Comparison of ENCODE assay signal across 23 cellular contexts in genomic region chr5:71859515-71859914, GRCh38.
DNase-seq lines count a peak whose midpoint lies in the region; ATAC-seq, FAIRE-seq and TF ChIP-seq lines count a peak whose summit lies in the region.
"Had no signal": no experiment of that assay in that cellular context is flagged by ENCODE, and none has a peak within 500 bp of the region (broad histone marks: within the 10 kb centered on the region; RNA-seq: fewer than 3 reads in every experiment).

No MANE protein-coding gene starts in this region.

- DNase-seq in Right ventricle myocardium inferior (ENCODE audit: missing footprints) (no peak), left ventricle myocardium inferior (no peak), left ventricle myocardium superior (no peak), left cardiac atrium (no peak), K562 (ENCODE audit: extremely low read depth in 1 of 4, low spot score in 3 of 4) (no peak)
- DNase-seq: 8988T; ACHN; AML-193; BE2C; CD4-positive, alpha-beta T cell; CD8-positive, alpha-beta memory T cell; DMS 273 treated with DMSO at 0.1 percent for 48 hours; DMS79; EL; GDM1; HFFc6 had no signal

- no peaks in the 10 kb centered on the region for H4K20me1 ChIP-seq in K562 (replicated peaks; ENCODE audit: control insufficient read depth, insufficient read depth, low read length)
- H4K20me1 ChIP-seq: BLaER1 treated with 17β-estradiol and CSF1 and Interleukin-3, amounts not matched to agents 10 nM and 100 nM had no signal

- H3K27ac ChIP-seq in left ventricle myocardium inferior (replicated peaks) (no peak overlapping the region), K562 (ENCODE audit: extremely low read depth, low read depth, low read length) (no peak overlapping the region)
- H3K27ac ChIP-seq: A549; BLaER1 treated with 17β-estradiol and CSF1 and Interleukin-3, amounts not matched to agents 10 nM and 100 nM had no signal

- no peak for FAIRE-seq in K562 (lab: Jason Lieb, UNC)
- FAIRE-seq: A549, GM12878, GM18507 had no signal

- H3K9me3 ChIP-seq in left ventricle myocardium inferior (replicated peaks) (peaks cover 45% of the 10 kb centered on the region), K562 (replicated peaks; ENCODE audit: control insufficient read depth, insufficient read depth, low read depth, low read length) (no peaks in the 10 kb centered on the region)
- H3K9me3 ChIP-seq: BE2C, HAP-1 had no signal

- H3K27me3 ChIP-seq in left ventricle myocardium inferior (ENCODE audit: low read depth): no peaks in the 10 kb centered on the region
- no peaks in the 10 kb centered on the region for H3K27me3 ChIP-seq in K562 (ENCODE audit: control insufficient read depth in 2 of 2, insufficient read depth in 2 of 2, low read length in 2 of 2)
- H3K27me3 ChIP-seq: BE2C; BLaER1 treated with 17β-estradiol and CSF1 and Interleukin-3, amounts not matched to agents 10 nM and 100 nM had no signal

- no peak overlapping the region for H3K9ac ChIP-seq in K562 (ENCODE audit: insufficient read depth in 1 of 2, low read depth in 2 of 2, low read length in 2 of 2)
- H3K9ac ChIP-seq: BLaER1 treated with 17β-estradiol and CSF1 and Interleukin-3, amounts not matched to agents 10 nM and 100 nM had no signal

- TF ChIP-seq EP300 in K562 (IDR thresholded peaks at IDR 0.05; ENCODE audit: low read length): no peak

- in situ Hi-C loops in K562 (cut with MboI): no loop called here

- POLR2A ChIA-PET in K562 (lab: Yijun Ruan, JAX): no interaction called here

- ATAC-seq in Right ventricle myocardium inferior: peak; percentile 59
- ATAC-seq in left ventricle myocardium superior: peak; percentile 75
- ATAC-seq in left cardiac atrium: no peak
- ATAC-seq in K562: no peak
- ATAC-seq in GM18870 (IDR thresholded peaks at IDR 0.05; ENCODE audit: unreplicated experiment): no peak
- no peak for ATAC-seq in GM18498 (IDR thresholded peaks at IDR 0.05; ENCODE audit: unreplicated experiment)
- ATAC-seq: A549, GM12878 had no signal

- CTCF ChIA-PET in K562 (lab: Yijun Ruan, JAX; ENCODE audit: low intra/inter-chr PET ratio): no interaction called here

- 0% methylated on average over 4 of the region's 4 CpGs for whole genome bisulfite sequencing in K562 (ENCODE audit: insufficient coverage, low coverage, missing lambda C conversion rate)

- no peak for TF ChIP-seq POLR2A in K562 (conservative IDR thresholded peaks at IDR 0.05)

- TF ChIP-seq CTCF in left ventricle myocardium inferior (IDR thresholded peaks at IDR 0.05; ENCODE audit: borderline replicate concordance) (no peak), K562 (IDR thresholded peaks at IDR 0.05 in 2 of 3, conservative IDR thresholded peaks at IDR 0.05 in 1 of 3; ENCODE audit: insufficient read depth in 2 of 3, low read depth in 1 of 3, low read length in 3 of 3) (no peak)

- H3K4me3 ChIP-seq in left ventricle myocardium inferior: no peak overlapping the region
- H3K4me3 ChIP-seq in K562: no peak overlapping the region
- H3K4me3 ChIP-seq: A549; BLaER1 treated with 17β-estradiol and CSF1 and Interleukin-3, amounts not matched to agents 10 nM and 100 nM; GM12878; HAP-1 had no signal

- no peaks in the 10 kb centered on the region for H3K79me2 ChIP-seq in K562 (ENCODE audit: control insufficient read depth, insufficient read depth, low read length)

- H3K4me1 ChIP-seq in left ventricle myocardium inferior: peaks cover 10% of the 10 kb centered on the region
- H3K4me1 ChIP-seq in K562 (replicated peaks in 1 of 2; ENCODE audit: control insufficient read depth in 2 of 2, insufficient read depth in 2 of 2, low read length in 2 of 2): no peaks in the 10 kb centered on the region
- H3K4me1 ChIP-seq: A549; BLaER1 treated with 17β-estradiol and CSF1 and Interleukin-3, amounts not matched to agents 10 nM and 100 nM; HAP-1 had no signal

- BruUV-seq in K562 (replicated peaks; lab: Mats Ljungman, UMichigan): no TSS peak

- no peak overlapping the region for H2AFZ ChIP-seq in K562 (ENCODE audit: low read depth, low read length)

- H3K9me1 ChIP-seq in K562 (ENCODE audit: control insufficient read depth, insufficient read depth, low read length): no peaks in the 10 kb centered on the region

- H3K36me3 ChIP-seq in left ventricle myocardium inferior: no peaks in the 10 kb centered on the region
- no peaks in the 10 kb centered on the region for H3K36me3 ChIP-seq in K562 (ENCODE audit: control insufficient read depth, insufficient read depth, low read length)
- H3K36me3 ChIP-seq: BE2C; BLaER1 treated with 17β-estradiol and CSF1 and Interleukin-3, amounts not matched to agents 10 nM and 100 nM; HAP-1 had no signal

- TF ChIP-seq RAD21 in K562 (CRISPR knock-in tag; conservative IDR thresholded peaks at IDR 0.05 in 1 of 2, IDR thresholded peaks at IDR 0.05 in 1 of 2): no peak

- H3K4me2 ChIP-seq in K562 (ENCODE audit: insufficient read depth, low read length): no peak overlapping the region
- H3K4me2 ChIP-seq: A549; BLaER1 treated with 17β-estradiol and CSF1 and Interleukin-3, amounts not matched to agents 10 nM and 100 nM had no signal

- intact Hi-C loops in Right ventricle myocardium inferior (cut with DNase I) (no loop called here), left ventricle myocardium inferior (cut with micrococcal nuclease) (no loop called here), left ventricle myocardium superior (cut with micrococcal nuclease) (no loop called here), left cardiac atrium (cut with DNase I) (no loop called here), K562 (cut with micrococcal nuclease) (no loop called here)

TF ChIP-seq in K562, 482 proteins besides CTCF, POLR2A, EP300 and RAD21:
- TF ChIP-seq CBX3 (IDR thresholded peaks at IDR 0.05; ENCODE audit: borderline replicate concordance in 1 of 2, low read length in 2 of 2) (no peak), TFE3 (CRISPR knock-in tag; IDR thresholded peaks at IDR 0.05) (peak; percentile 42; the same call in 1 of the 2 replicates)

Comparison
In these comparisons a context has a peak if more than half of its experiments do, and no peak if none do; other contexts are left out.
1. ATAC-seq: peak in Right ventricle myocardium inferior (single experiment) and left ventricle myocardium superior (single experiment); none in left cardiac atrium (0 of 2), K562 (single experiment), GM18870 (single experiment) and GM18498 (single experiment).